ENCODE assay signal across 26 cellular contexts in the genomic region with DNA sequence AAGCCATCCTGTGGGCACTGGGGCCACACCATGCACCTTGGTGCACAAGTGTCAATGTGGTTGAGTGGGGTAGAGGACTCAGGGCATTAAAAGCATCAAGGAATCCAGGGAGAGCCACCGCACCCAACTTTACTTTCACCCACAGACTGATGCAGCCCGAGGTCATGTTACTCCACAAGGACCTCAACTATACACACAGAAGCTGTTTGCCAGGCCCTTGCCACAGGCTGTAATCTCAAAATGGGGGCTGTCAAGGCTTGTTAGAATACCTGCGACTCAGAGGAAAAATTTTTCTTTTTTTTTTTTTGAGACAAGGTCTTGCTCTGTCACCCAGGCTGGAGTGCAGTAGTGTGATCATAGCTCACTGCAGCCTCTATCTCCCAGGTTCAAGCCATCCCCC.
"Had no signal": no experiment of that assay in that cellular context is flagged by ENCODE, and none has a peak within 500 bp of the region (broad histone marks: within the 10 kb centered on the region; RNA-seq: fewer than 3 reads in every experiment).

No MANE protein-coding gene starts in this region.

- H2AFZ ChIP-seq: hepatocyte had no signal

- H3K4me3 Mint-ChIP-seq: natural killer cell; stimulated activated naive CD8-positive, alpha-beta T cell treated with anti-CD3 and anti-CD28 coated beads, Interleukin-15, amount 100 ng/mL, for 72 hours had no signal

- H3K79me2 ChIP-seq: hepatocyte had no signal

- H3K4me2 ChIP-seq: hepatocyte had no signal

- H3K9me3 ChIP-seq: gastroesophageal sphincter, heart left ventricle, ovary, psoas muscle, suprapubic skin, transverse colon had no signal

- H3K27me3 Mint-ChIP-seq: stimulated activated naive CD8-positive, alpha-beta T cell treated with anti-CD3 and anti-CD28 coated beads, Interleukin-15, amount 100 ng/mL, for 72 hours had no signal

- H3K9me3 Mint-ChIP-seq: natural killer cell; stimulated activated naive CD8-positive, alpha-beta T cell treated with anti-CD3 and anti-CD28 coated beads, Interleukin-15, amount 100 ng/mL, for 72 hours had no signal

- H3K27ac ChIP-seq: dorsolateral prefrontal cortex, epithelial cell of prostate, foreskin keratinocyte, gastroesophageal sphincter, heart left ventricle, hepatocyte, ovary, psoas muscle, suprapubic skin, transverse colon had no signal

- H3K4me1 ChIP-seq: foreskin keratinocyte, gastroesophageal sphincter, heart left ventricle, psoas muscle, suprapubic skin had no signal

- ATAC-seq: esophagus mucosa; foreskin keratinocyte; gastroesophageal sphincter; heart left ventricle; left lobe of liver; natural killer cell; psoas muscle; right cardiac atrium; stimulated activated naive CD8-positive, alpha-beta T cell treated with anti-CD3 and anti-CD28 coated beads, Interleukin-15, amount 100 ng/mL, for 72 hours had no signal

- DNase-seq: cerebellar nuclear complex; dorsolateral prefrontal cortex; effector CD4-positive, alpha-beta T cell; heart left ventricle; kidney; natural killer cell; occipital lobe; ovary; psoas muscle; right cardiac atrium; small intestine; stimulated activated CD4-positive, alpha-beta T cell treated with anti-CD3 and anti-CD28 coated beads, Interleukin-12 subunit alpha, Interleukin-12 subunit beta, amount 100 ng/mL, for 4 hours; stimulated activated CD4-positive, alpha-beta T cell treated with anti-CD3 and anti-CD28 coated beads, Interleukin-1b, Interleukin-23, amount 100 ng/mL, for 48 hours; stimulated activated CD4-positive, alpha-beta T cell treated with anti-CD3 and anti-CD28 coated beads, Interleukin-4, amount 100 ng/mL, for 1 hour; stimulated activated CD8-positive, alpha-beta memory T cell treated with anti-CD3 and anti-CD28 coated beads, Interleukin-4, amount 100 ng/mL, for 48 hours; stimulated activated naive CD4-positive, alpha-beta T cell; stimulated activated naive CD8-positive, alpha-beta T cell treated with anti-CD3 and anti-CD28 coated beads, Interleukin-15, amount 100 ng/mL, for 72 hours; transverse colon had no signal

- H3K4me1 Mint-ChIP-seq: natural killer cell; stimulated activated naive CD8-positive, alpha-beta T cell treated with anti-CD3 and anti-CD28 coated beads, Interleukin-15, amount 100 ng/mL, for 72 hours had no signal

- FAIRE-seq: colon, kidney, small intestine had no signal

- H3K36me3 ChIP-seq: gastroesophageal sphincter, heart left ventricle, ovary, suprapubic skin, transverse colon had no signal

- H3K27ac Mint-ChIP-seq: natural killer cell; stimulated activated naive CD8-positive, alpha-beta T cell treated with anti-CD3 and anti-CD28 coated beads, Interleukin-15, amount 100 ng/mL, for 72 hours had no signal

- H3K27me3 ChIP-seq: dorsolateral prefrontal cortex, foreskin keratinocyte, gastroesophageal sphincter, heart left ventricle, hepatocyte, ovary, suprapubic skin, transverse colon had no signal

- H3K4me3 ChIP-seq: dorsolateral prefrontal cortex, gastroesophageal sphincter, heart left ventricle, hepatocyte, ovary, psoas muscle, suprapubic skin, transverse colon had no signal

- H3K36me3 Mint-ChIP-seq: natural killer cell had no signal
